In the genomic region with DNA sequence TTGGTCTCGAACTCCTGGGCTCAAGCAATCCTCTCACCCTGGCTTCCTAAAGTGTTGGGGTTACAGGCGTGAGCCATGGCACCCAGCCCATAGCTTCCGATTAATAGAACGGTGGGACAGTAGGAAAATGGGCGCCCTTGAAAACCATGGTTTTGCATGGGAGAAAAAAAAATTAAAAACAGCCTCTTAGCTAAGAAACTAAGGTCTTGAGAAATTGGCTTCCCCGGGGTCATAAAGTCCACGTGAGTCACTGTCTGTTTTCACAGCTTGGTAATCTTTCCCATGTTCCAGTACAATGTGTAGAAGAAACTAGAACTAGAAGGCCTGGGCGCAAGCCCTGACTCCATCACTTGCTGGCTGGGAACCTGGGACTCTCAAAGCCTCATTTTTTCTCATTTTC, we compare ENCODE assay signal across 10 cellular contexts. TPM values are rescaled to one million over a fixed set of nuclear protein-coding genes. Genes with fewer than 3 reads are reported as not detected.
DNase-seq lines count a peak whose midpoint lies in the region; ATAC-seq, FAIRE-seq and TF ChIP-seq lines count a peak whose summit lies in the region.
"Had no signal": no experiment of that assay in that cellular context is flagged by ENCODE, and none has a peak within 500 bp of the region (broad histone marks: within the 10 kb centered on the region; RNA-seq: fewer than 3 reads in every experiment).

No MANE protein-coding gene starts in this region.

- H3K4me3 ChIP-seq in A549 = no peak overlapping the region
- H3K4me3 ChIP-seq in dorsolateral prefrontal cortex = peak overlapping the region in 1 of 59 donors; percentile 19
- no peak overlapping the region for H3K4me3 ChIP-seq in mucosa of descending colon
- H3K4me3 ChIP-seq: PC-9 had no signal

- POLR2A ChIA-PET in A549 (lab: Yijun Ruan, JAX) = no interaction called here

- DNase-seq in A549 (ENCODE audit: low read depth in 1 of 2, low spot score in 1 of 2) = peak in 1 of 2 experiments; percentile 46
- peak; percentile 76 for DNase-seq in M059J (ENCODE audit: low read depth)
- no peak for DNase-seq in dorsolateral prefrontal cortex
- DNase-seq in mucosa of descending colon = peak in 1 of 3 donors; percentile 21
- DNase-seq in SW 1271 (lab: John Stamatoyannopoulos, UW) = no peak
- no peak for DNase-seq in NCI-H526 (lab: John Stamatoyannopoulos, UW)
- DNase-seq in stimulated activated CD4-positive, alpha-beta T cell treated with anti-CD3 and anti-CD28 coated beads, Interleukin-2, amount 100 ng/mL, for 48 hours = no peak
- DNase-seq: DND-41 had no signal

- peaks cover 16% of the 10 kb centered on the region; the same call in 2 of the 3 replicates for H3K9me3 ChIP-seq in A549
- H3K9me3 ChIP-seq in mucosa of descending colon = peaks cover 2% of the 10 kb centered on the region

- peak; percentile 62 to 71; a peak in 4 of 6 replicates for ATAC-seq in A549
- peak; percentile 45 for ATAC-seq in mucosa of descending colon
- ATAC-seq in HG03159 (IDR thresholded peaks at IDR 0.05; ENCODE audit: unreplicated experiment) = no peak

- no peak for TF ChIP-seq POLR2A in A549 (IDR thresholded peaks at IDR 0.05; ENCODE audit: low read length)

- no peak for FAIRE-seq in A549 (lab: Jason Lieb, UNC)

- H3K4me1 ChIP-seq in A549 (peaks cover 30% of the 10 kb centered on the region), mucosa of descending colon (ENCODE audit: low read depth) (peaks cover 13% of the 10 kb centered on the region)

- intact Hi-C loops in dorsolateral prefrontal cortex (cut with DNase I) = no loop called here
- intact Hi-C loops in mucosa of descending colon (cut with DNase I, micrococcal nuclease) = no loop called here

- WGBS in A549 (ENCODE audit: missing lambda C conversion rate) = 82% methylated on average over 8 of the region's 8 CpGs

- CTCF ChIA-PET in A549 (lab: Yijun Ruan, JAX) = interaction anchor here (1.5 kb wide), 1 partner anchor 18 kb away, joined by 4 read pairs; no protein-coding TSS in a partner anchor

- TF ChIP-seq CTCF in A549 (IDR thresholded peaks at IDR 0.05) (no peak), dorsolateral prefrontal cortex (IDR thresholded peaks at IDR 0.05 in 54 of 56, conservative IDR thresholded peaks at IDR 0.05 in 2 of 56; ENCODE audit: low read depth in 1 of 56, partially characterized antibody in 56 of 56) (no peak), mucosa of descending colon (IDR thresholded peaks at IDR 0.05) (no peak)

- H3K4me2 ChIP-seq in A549 = peak overlapping the region; percentile 13; the same call in 2 of the 3 replicates
- H3K4me2 ChIP-seq: PC-9 had no signal

- H3K27me3 ChIP-seq in dorsolateral prefrontal cortex = no peaks in the 10 kb centered on the region

- H3K27ac ChIP-seq in A549 (peak overlapping the region in 1 of 2 experiments; percentile 19; a peak in 2 of 6 replicates), dorsolateral prefrontal cortex (peak overlapping the region in 36 of 59 donors; percentile 10 to 80 (median 64))
- H3K27ac ChIP-seq: PC-9 had no signal

- no peak for TF ChIP-seq EP300 in A549 (IDR thresholded peaks at IDR 0.05)

- no peak for TF ChIP-seq RAD21 in A549 (conservative IDR thresholded peaks at IDR 0.05 in 1 of 2, IDR thresholded peaks at IDR 0.05 in 1 of 2)

- no peaks in the 10 kb centered on the region for H3K36me3 ChIP-seq in mucosa of descending colon (ENCODE audit: low read depth)

TF ChIP-seq in A549, 52 proteins besides CTCF, POLR2A, EP300 and RAD21:
- TF ChIP-seq NFE2L2 (conservative IDR thresholded peaks at IDR 0.05; ENCODE audit: low read length) (no peak), RFX5 (IDR thresholded peaks at IDR 0.05) (no peak), HOXB5 (CRISPR knock-in tag; IDR thresholded peaks at IDR 0.05) (no peak), RCOR1 (IDR thresholded peaks at IDR 0.05; ENCODE audit: low read depth, low read length) (no peak), FOSL2 (IDR thresholded peaks at IDR 0.05) (no peak), FOSL2 (CRISPR knock-in tag; IDR thresholded peaks at IDR 0.05) (no peak; the same call in 1 of the 2 replicates), HOXB13 (CRISPR knock-in tag; IDR thresholded peaks at IDR 0.05; ENCODE audit: low read depth) (no peak), RNF2 (IDR thresholded peaks at IDR 0.05; ENCODE audit: borderline replicate concordance, low read depth) (no peak), CEBPB (IDR thresholded peaks at IDR 0.05) (no peak), KDM1A (IDR thresholded peaks at IDR 0.05; ENCODE audit: low read depth) (no peak), ZNF302 (CRISPR knock-in tag; IDR thresholded peaks at IDR 0.05) (no peak), CHD4 (IDR thresholded peaks at IDR 0.05; ENCODE audit: borderline replicate concordance) (no peak), NR3C1 (IDR thresholded peaks at IDR 0.05) (no peak)
- TF ChIP-seq, protein P1, sequence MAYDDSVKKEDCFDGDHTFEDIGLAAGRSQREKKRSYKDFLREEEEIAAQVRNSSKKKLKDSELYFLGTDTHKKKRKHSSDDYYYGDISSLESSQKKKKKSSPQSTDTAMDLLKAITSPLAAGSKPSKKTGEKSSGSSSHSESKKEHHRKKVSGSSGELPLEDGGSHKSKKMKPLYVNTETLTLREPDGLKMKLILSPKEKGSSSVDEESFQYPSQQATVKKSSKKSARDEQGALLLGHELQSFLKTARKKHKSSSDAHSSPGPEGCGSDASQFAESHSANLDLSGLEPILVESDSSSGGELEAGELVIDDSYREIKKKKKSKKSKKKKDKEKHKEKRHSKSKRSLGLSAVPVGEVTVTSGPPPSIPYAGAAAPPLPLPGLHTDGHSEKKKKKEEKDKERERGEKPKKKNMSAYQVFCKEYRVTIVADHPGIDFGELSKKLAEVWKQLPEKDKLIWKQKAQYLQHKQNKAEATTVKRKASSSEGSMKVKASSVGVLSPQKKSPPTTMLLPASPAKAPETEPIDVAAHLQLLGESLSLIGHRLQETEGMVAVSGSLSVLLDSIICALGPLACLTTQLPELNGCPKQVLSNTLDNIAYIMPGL (CRISPR knock-in tag; IDR thresholded peaks at IDR 0.05; ENCODE audit: borderline replicate concordance) = no peak
- TF ChIP-seq, protein P2, sequence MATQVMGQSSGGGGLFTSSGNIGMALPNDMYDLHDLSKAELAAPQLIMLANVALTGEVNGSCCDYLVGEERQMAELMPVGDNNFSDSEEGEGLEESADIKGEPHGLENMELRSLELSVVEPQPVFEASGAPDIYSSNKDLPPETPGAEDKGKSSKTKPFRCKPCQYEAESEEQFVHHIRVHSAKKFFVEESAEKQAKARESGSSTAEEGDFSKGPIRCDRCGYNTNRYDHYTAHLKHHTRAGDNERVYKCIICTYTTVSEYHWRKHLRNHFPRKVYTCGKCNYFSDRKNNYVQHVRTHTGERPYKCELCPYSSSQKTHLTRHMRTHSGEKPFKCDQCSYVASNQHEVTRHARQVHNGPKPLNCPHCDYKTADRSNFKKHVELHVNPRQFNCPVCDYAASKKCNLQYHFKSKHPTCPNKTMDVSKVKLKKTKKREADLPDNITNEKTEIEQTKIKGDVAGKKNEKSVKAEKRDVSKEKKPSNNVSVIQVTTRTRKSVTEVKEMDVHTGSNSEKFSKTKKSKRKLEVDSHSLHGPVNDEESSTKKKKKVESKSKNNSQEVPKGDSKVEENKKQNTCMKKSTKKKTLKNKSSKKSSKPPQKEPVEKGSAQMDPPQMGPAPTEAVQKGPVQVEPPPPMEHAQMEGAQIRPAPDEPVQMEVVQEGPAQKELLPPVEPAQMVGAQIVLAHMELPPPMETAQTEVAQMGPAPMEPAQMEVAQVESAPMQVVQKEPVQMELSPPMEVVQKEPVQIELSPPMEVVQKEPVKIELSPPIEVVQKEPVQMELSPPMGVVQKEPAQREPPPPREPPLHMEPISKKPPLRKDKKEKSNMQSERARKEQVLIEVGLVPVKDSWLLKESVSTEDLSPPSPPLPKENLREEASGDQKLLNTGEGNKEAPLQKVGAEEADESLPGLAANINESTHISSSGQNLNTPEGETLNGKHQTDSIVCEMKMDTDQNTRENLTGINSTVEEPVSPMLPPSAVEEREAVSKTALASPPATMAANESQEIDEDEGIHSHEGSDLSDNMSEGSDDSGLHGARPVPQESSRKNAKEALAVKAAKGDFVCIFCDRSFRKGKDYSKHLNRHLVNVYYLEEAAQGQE (IDR thresholded peaks at IDR 0.05) = no peak
- TF ChIP-seq, protein P3, sequence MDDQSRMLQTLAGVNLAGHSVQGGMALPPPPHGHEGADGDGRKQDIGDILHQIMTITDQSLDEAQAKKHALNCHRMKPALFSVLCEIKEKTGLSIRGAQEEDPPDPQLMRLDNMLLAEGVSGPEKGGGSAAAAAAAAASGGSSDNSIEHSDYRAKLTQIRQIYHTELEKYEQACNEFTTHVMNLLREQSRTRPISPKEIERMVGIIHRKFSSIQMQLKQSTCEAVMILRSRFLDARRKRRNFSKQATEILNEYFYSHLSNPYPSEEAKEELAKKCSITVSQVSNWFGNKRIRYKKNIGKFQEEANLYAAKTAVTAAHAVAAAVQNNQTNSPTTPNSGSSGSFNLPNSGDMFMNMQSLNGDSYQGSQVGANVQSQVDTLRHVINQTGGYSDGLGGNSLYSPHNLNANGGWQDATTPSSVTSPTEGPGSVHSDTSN (IDR thresholded peaks at IDR 0.05) = no peak
- TF ChIP-seq, protein P4, sequence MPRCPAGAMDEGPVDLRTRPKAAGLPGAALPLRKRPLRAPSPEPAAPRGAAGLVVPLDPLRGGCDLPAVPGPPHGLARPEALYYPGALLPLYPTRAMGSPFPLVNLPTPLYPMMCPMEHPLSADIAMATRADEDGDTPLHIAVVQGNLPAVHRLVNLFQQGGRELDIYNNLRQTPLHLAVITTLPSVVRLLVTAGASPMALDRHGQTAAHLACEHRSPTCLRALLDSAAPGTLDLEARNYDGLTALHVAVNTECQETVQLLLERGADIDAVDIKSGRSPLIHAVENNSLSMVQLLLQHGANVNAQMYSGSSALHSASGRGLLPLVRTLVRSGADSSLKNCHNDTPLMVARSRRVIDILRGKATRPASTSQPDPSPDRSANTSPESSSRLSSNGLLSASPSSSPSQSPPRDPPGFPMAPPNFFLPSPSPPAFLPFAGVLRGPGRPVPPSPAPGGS (IDR thresholded peaks at IDR 0.05) = no peak

RNA-seq across cellular contexts. Expression of a gene that starts 20.7 kb away (rescaled TPM):
- polyA plus RNA-seq in A549 (2011; rRNA removed) = 26.4 and 29.4 TPM in 2 replicates
- polyA plus RNA-seq in A549 (2012; cell fraction: cytosol; rRNA removed) = 7.4 and 8.5 TPM in 2 replicates
- polyA plus RNA-seq in A549 (2012; cell fraction: nucleus; rRNA removed) = 4.6 and 7.6 TPM in 2 replicates
- polyA plus RNA-seq in A549 (2017; fragmentation: RNase III; extraction: RNeasy Plus Mini Kit Qiagen cat#74134 plus additional on column Dnase treatment) = 17.0 to 21.3 TPM (median 21.1 TPM) in 3 replicates
- 18.3 and 23.8 TPM in 2 replicates for polyA minus RNA-seq in A549 (2011; rRNA and poly(A)+ RNA removed)
- total RNA-seq in M059J (2014; rRNA removed; shearing (Covaris generic)) = 31.0 and 36.9 TPM in 2 replicates
- 10 to 100 TPM in 107 of 120 experiments, 1 to 10 TPM in 13; 7.7 to 20.6 (median 12.6) TPM for total RNA-seq in dorsolateral prefrontal cortex
- total RNA-seq in mucosa of descending colon = 10 to 100 TPM; 27.1 to 44.6 (median 30.0) TPM
